12 cellular contexts compared by ENCODE assay signal in genomic region chr13:41848435-41849255, GRCh38.
DNase-seq lines count a peak whose midpoint lies in the region; ATAC-seq, FAIRE-seq and TF ChIP-seq lines count a peak whose summit lies in the region.
"Had no signal": no experiment of that assay in that cellular context is flagged by ENCODE, and none has a peak within 500 bp of the region (broad histone marks: within the 10 kb centered on the region; RNA-seq: fewer than 3 reads in every experiment).

No MANE protein-coding gene starts in this region.

- H3K4ac ChIP-seq in mesenchymal stem cell (ENCODE audit: low read depth in 1 of 2, low read length in 2 of 2), result no peak overlapping the region

- CTCF ChIA-PET in BJ (lab: Yijun Ruan, JAX), result interaction anchor here (0.7 to 1.3 kb wide), 2 partner anchors 73 to 119 kb away, joined by 3 read pairs; no protein-coding TSS in a partner anchor

- no peak overlapping the region for H3K4me2 ChIP-seq in Loucy (ENCODE audit: low read depth, low read length, poor library complexity, severe bottlenecking)
- no peak overlapping the region for H3K4me2 ChIP-seq in mesenchymal stem cell (ENCODE audit: low read length, poor library complexity, severe bottlenecking)

- H3K27me3 ChIP-seq in BJ (ENCODE audit: control insufficient read depth, insufficient read depth, low read length) (no peaks in the 10 kb centered on the region), Loucy (ENCODE audit: insufficient read depth, low read length, poor library complexity, severe bottlenecking) (no peaks in the 10 kb centered on the region), mesenchymal stem cell (ENCODE audit: control insufficient read depth in 1 of 2, insufficient read depth in 1 of 2, low read length in 2 of 2) (no peaks in the 10 kb centered on the region), H7 (ENCODE audit: control insufficient read depth, insufficient read depth, low read length) (no peaks in the 10 kb centered on the region), pancreas (no peaks in the 10 kb centered on the region), tibial nerve (no peaks in the 10 kb centered on the region)
- H3K27me3 ChIP-seq: neutrophil had no signal

- POLR2A ChIA-PET in BJ (lab: Charles Lee), result no interaction called here

- DNase-seq in BJ (ENCODE audit: low read depth) (no peak), epithelial cell of esophagus (ENCODE audit: low read depth) (peak; percentile 1), mesenchymal stem cell (no peak), H7 (no peak), pancreas (no peak), tibial nerve (ENCODE audit: low spot score in 2 of 2) (no peak)
- DNase-seq: NCI-H2081 treated with DMSO at 0.1 percent for 48 hours; stimulated activated CD4-positive, alpha-beta T cell treated with anti-CD3 and anti-CD28 coated beads, Interleukin-4, amount 100 ng/mL, for 24 hours had no signal

- no peak for TF ChIP-seq EP300 in tibial nerve (IDR thresholded peaks at IDR 0.05)

- H2AK5ac ChIP-seq in mesenchymal stem cell (ENCODE audit: low read length, severe bottlenecking), result no peak overlapping the region

- no peak overlapping the region for H2BK120ac ChIP-seq in mesenchymal stem cell (ENCODE audit: low read depth, low read length)

- H2BK5ac ChIP-seq in mesenchymal stem cell (ENCODE audit: low read depth, low read length, poor library complexity, severe bottlenecking), result no peak overlapping the region

- no peak for TF ChIP-seq POLR2A in tibial nerve (IDR thresholded peaks at IDR 0.05)

- WGBS in mesenchymal stem cell, result 100% methylated on average over 1 of the region's 2 CpGs
- WGBS in pancreas, 2 donors, result 95 to 99% methylated on average over 2 of the region's 2 CpGs
- 76 to 78% methylated on average over 2 of the region's 2 CpGs for WGBS in tibial nerve, 2 donors

- H3K18ac ChIP-seq in mesenchymal stem cell (ENCODE audit: low read depth in 1 of 2, low read length in 2 of 2), result no peak overlapping the region

- no peaks in the 10 kb centered on the region for H4K20me1 ChIP-seq in Loucy (ENCODE audit: insufficient read depth, low read length, poor library complexity, severe bottlenecking)

- H3K27ac ChIP-seq in mesenchymal stem cell (ENCODE audit: low read length, poor library complexity, severe bottlenecking), result peak overlapping the region; percentile 72
- no peak overlapping the region for H3K27ac ChIP-seq in pancreas
- H3K27ac ChIP-seq in tibial nerve, result no peak overlapping the region
- H3K27ac ChIP-seq: neutrophil had no signal

- no peak overlapping the region for H3K9ac ChIP-seq in Loucy (ENCODE audit: low read depth, low read length, poor library complexity, severe bottlenecking)
- peak overlapping the region; percentile 53 for H3K9ac ChIP-seq in mesenchymal stem cell (ENCODE audit: low read length)

- no peaks in the 10 kb centered on the region for H3K79me1 ChIP-seq in mesenchymal stem cell (replicated peaks; ENCODE audit: low read length, poor library complexity, severe bottlenecking)

- 0 out of 2 replicates have a peak, but pooled peaks have one; percentile 14 for TF ChIP-seq CTCF in BJ (IDR thresholded peaks at IDR 0.05; ENCODE audit: insufficient read depth, low read depth, low read length)
- TF ChIP-seq CTCF in Loucy (conservative IDR thresholded peaks at IDR 0.05; ENCODE audit: low read length), result peak; percentile 23; the same call in 1 of the 2 replicates
- peak; percentile 4 for TF ChIP-seq CTCF in epithelial cell of esophagus (IDR thresholded peaks at IDR 0.05; ENCODE audit: insufficient read depth, low read depth, low read length, missing control alignments)
- TF ChIP-seq CTCF in pancreas (IDR thresholded peaks at IDR 0.05), result no peak
- TF ChIP-seq CTCF in tibial nerve (IDR thresholded peaks at IDR 0.05), result peak in 1 of 5 experiments; percentile 14

- H3K9me3 ChIP-seq in Loucy (ENCODE audit: insufficient read depth, low read depth, low read length) (peaks cover 5% of the 10 kb centered on the region; the same call in 1 of the 2 replicates), mesenchymal stem cell (ENCODE audit: control insufficient read depth, low read length) (no peaks in the 10 kb centered on the region), pancreas (no peaks in the 10 kb centered on the region), tibial nerve (peaks cover 0 to 6% (median 0%) of the 10 kb centered on the region in 4 donors)
- H3K9me3 ChIP-seq: neutrophil had no signal

- H3K36me3 ChIP-seq in BJ (ENCODE audit: control insufficient read depth, insufficient read depth, low read length), result no peaks in the 10 kb centered on the region
- peaks cover under 1% of the 10 kb centered on the region; the same call in 1 of the 2 replicates for H3K36me3 ChIP-seq in Loucy (ENCODE audit: insufficient read depth, low read length)
- no peaks in the 10 kb centered on the region for H3K36me3 ChIP-seq in mesenchymal stem cell (ENCODE audit: control insufficient read depth in 1 of 2, insufficient read depth in 2 of 2, low read depth in 1 of 2, low read length in 2 of 2)
- H3K36me3 ChIP-seq in H7 (replicated peaks; ENCODE audit: control insufficient read depth, insufficient read depth, low read length), result no peaks in the 10 kb centered on the region
- no peaks in the 10 kb centered on the region for H3K36me3 ChIP-seq in pancreas
- H3K36me3 ChIP-seq in tibial nerve, result peaks cover 0 to 5% (median 0%) of the 10 kb centered on the region in 3 donors
- H3K36me3 ChIP-seq: neutrophil had no signal

- H3K4me1 ChIP-seq in Loucy (ENCODE audit: insufficient read depth, low read length, poor library complexity, severe bottlenecking), result no peaks in the 10 kb centered on the region
- H3K4me1 ChIP-seq in mesenchymal stem cell (ENCODE audit: control insufficient read depth, insufficient read depth, low read depth, low read length), result no peaks in the 10 kb centered on the region
- H3K4me1 ChIP-seq in pancreas, result no peaks in the 10 kb centered on the region
- H3K4me1 ChIP-seq in tibial nerve, result peaks cover 0 to 6% (median 0%) of the 10 kb centered on the region in 4 donors

- H2AFZ ChIP-seq in Loucy (ENCODE audit: low read length), result no peak overlapping the region
- H2AFZ ChIP-seq in mesenchymal stem cell (ENCODE audit: low read depth, low read length), result no peak overlapping the region

- no peak overlapping the region for H3K14ac ChIP-seq in mesenchymal stem cell (ENCODE audit: low read length in 2 of 2)

- H3K4me3 ChIP-seq in BJ (ENCODE audit: low read depth, low read length), result no peak overlapping the region
- H3K4me3 ChIP-seq in Loucy (ENCODE audit: low read length, poor library complexity, severe bottlenecking), result no peak overlapping the region
- H3K4me3 ChIP-seq in epithelial cell of esophagus (ENCODE audit: low read length), result no peak overlapping the region
- peak overlapping the region in 1 of 2 experiments; percentile 23 for H3K4me3 ChIP-seq in mesenchymal stem cell (ENCODE audit: insufficient read depth in 1 of 2, low read depth in 1 of 2, low read length in 2 of 2)
- no peak overlapping the region for H3K4me3 ChIP-seq in H7 (ENCODE audit: insufficient read depth, low read depth, low read length)
- no peak overlapping the region for H3K4me3 ChIP-seq in pancreas
- H3K4me3 ChIP-seq in tibial nerve, result no peak overlapping the region

- H3K23ac ChIP-seq in mesenchymal stem cell (ENCODE audit: low read length in 2 of 2), result no peak overlapping the region

- H3F3A ChIP-seq in Loucy (ENCODE audit: low read depth), result no peaks in the 10 kb centered on the region

- FAIRE-seq in pancreas (lab: Jason Lieb, UNC), result no peak

- H4K8ac ChIP-seq in mesenchymal stem cell (ENCODE audit: low read length), result no peak overlapping the region

- no peak overlapping the region for H4K91ac ChIP-seq in mesenchymal stem cell (ENCODE audit: low read length)

- H3K9me2 ChIP-seq in Loucy (replicated peaks; ENCODE audit: low read depth, low read length), result no peaks in the 10 kb centered on the region

- ATAC-seq in HG03442 (IDR thresholded peaks at IDR 0.05; ENCODE audit: unreplicated experiment), result no peak
- ATAC-seq in pancreas, result no peak
- ATAC-seq: activated T-helper 17 cell treated with anti-CD3 and anti-CD28 coated beads, Interleukin-2, amount 50 U/mL, for 72 hours had no signal

- H2BK15ac ChIP-seq in mesenchymal stem cell (ENCODE audit: low read depth, poor library complexity, severe bottlenecking), result no peak overlapping the region

- no peaks in the 10 kb centered on the region for H3K79me2 ChIP-seq in Loucy (ENCODE audit: insufficient read depth, low read length)

- no peak overlapping the region for H2BK12ac ChIP-seq in mesenchymal stem cell (ENCODE audit: low read length in 2 of 2)

- intact Hi-C loops in pancreas (cut with DNase I), result no loop called here

Comparison
In these comparisons a context has a peak if more than half of its experiments do, and no peak if none do; other contexts are left out.
1. CTCF ChIP-seq: peak in BJ (single experiment), Loucy (single experiment) and epithelial cell of esophagus (single experiment); none in pancreas (0 of 4).